Comparison of ENCODE assay signal across 20 cellular contexts in the genomic region with DNA sequence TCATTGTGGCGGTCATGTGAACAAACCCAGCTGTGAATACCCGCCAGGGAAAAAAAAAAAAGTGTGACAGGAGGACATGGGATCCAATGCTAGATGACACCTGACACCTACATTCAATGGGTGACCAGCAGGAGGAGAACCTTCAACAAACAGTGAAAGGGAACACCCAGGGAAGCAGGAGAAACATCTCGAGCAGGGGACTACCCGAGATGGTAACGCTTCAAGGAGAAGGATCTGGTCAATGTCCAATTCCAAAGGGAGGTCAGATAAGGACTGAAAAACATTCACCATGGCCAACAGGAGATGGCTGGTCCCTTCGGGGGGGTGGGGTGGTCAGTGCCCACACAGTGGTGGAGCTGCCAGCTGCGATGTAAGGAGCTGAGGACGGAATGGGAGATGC. TPM values are rescaled to one million over a fixed set of nuclear protein-coding genes. Genes with fewer than 3 reads are reported as not detected.
DNase-seq lines count a peak whose midpoint lies in the region; ATAC-seq and TF ChIP-seq lines count a peak whose summit lies in the region.
"Had no signal": no experiment of that assay in that cellular context is flagged by ENCODE, and none has a peak within 500 bp of the region (broad histone marks: within the 10 kb centered on the region; RNA-seq: fewer than 3 reads in every experiment).

No MANE protein-coding gene starts in this region.

- no peak overlapping the region for H2AK5ac ChIP-seq in H9 (ENCODE audit: insufficient read length, low read length)
- no peak overlapping the region for H2AK5ac ChIP-seq in mesendoderm (ENCODE audit: low read length)

- H3K4me3 Mint-ChIP-seq in H9: no peak overlapping the region; a peak in 1 of 5 replicates
- no peak overlapping the region for H3K4me3 Mint-ChIP-seq in CD8-positive, alpha-beta memory T cell
- H3K4me3 Mint-ChIP-seq: activated CD4-positive, alpha-beta T cell treated with anti-CD3 and anti-CD28 coated beads, Interleukin-2, amount 10 ng/mL, durations not matched to agents 24 days and 14 days had no signal

- H3K9me3 ChIP-seq in H9 (ENCODE audit: control insufficient read depth, low read depth, low read length): peaks cover 4% of the 10 kb centered on the region
- H3K9me3 ChIP-seq in CD8-positive, alpha-beta memory T cell (ENCODE audit: low read length): no peaks in the 10 kb centered on the region
- H3K9me3 ChIP-seq: lower lobe of right lung, ovary had no signal

- H3K4me2 ChIP-seq in H9 (ENCODE audit: insufficient read depth, insufficient read length, low read length) (no peak overlapping the region), mesendoderm (ENCODE audit: low read length) (no peak overlapping the region)

- no peak overlapping the region for H3K14ac ChIP-seq in H9 (ENCODE audit: insufficient read depth, low read length)

- H2BK20ac ChIP-seq in H9 (ENCODE audit: low read depth, low read length, poor library complexity, severe bottlenecking): no peak overlapping the region

- no peaks in the 10 kb centered on the region for H4K20me1 ChIP-seq in H9 (ENCODE audit: control insufficient read depth, insufficient read depth, insufficient read length)

- H3K79me1 ChIP-seq in H9 (ENCODE audit: insufficient read depth, low read depth, low read length, poor library complexity, severe bottlenecking): peaks cover 2% of the 10 kb centered on the region
- H3K79me1 ChIP-seq in mesendoderm (ENCODE audit: low read length): peaks cover 10% of the 10 kb centered on the region

- TF ChIP-seq CTCF in H9 (conservative IDR thresholded peaks at IDR 0.05): peak; percentile 35; the same call in 2 of the 3 replicates

- H3K27ac Mint-ChIP-seq in H9: peak overlapping the region; percentile 72 to 87 (median 81); a peak in 6 of 7 replicates
- H3K27ac Mint-ChIP-seq in CD8-positive, alpha-beta memory T cell: no peak overlapping the region
- H3K27ac Mint-ChIP-seq: activated CD4-positive, alpha-beta T cell treated with anti-CD3 and anti-CD28 coated beads, Interleukin-2, amount 10 ng/mL, durations not matched to agents 24 days and 14 days had no signal

- H4K8ac ChIP-seq in H9 (replicated peaks; ENCODE audit: insufficient read length, low read depth, low read length) (no peak overlapping the region), mesendoderm (ENCODE audit: low read depth, low read length) (no peak overlapping the region)

- H3K4ac ChIP-seq in H9 (ENCODE audit: low read depth, low read length) (no peak overlapping the region), mesendoderm (ENCODE audit: low read depth, low read length) (no peak overlapping the region)

- no CpG with 5 or more reads among the region's 8 CpGs for WGBS in H9 (ENCODE audit: extremely low coverage, insufficient read length, low lambda C conversion rate)
- no CpG with 5 or more reads among the region's 8 CpGs for WGBS in mesendoderm (ENCODE audit: extremely low coverage, insufficient coverage, low lambda C conversion rate)

- H3K4me3 ChIP-seq in mesendoderm (ENCODE audit: low read length): no peak overlapping the region
- no peak overlapping the region for H3K4me3 ChIP-seq in CD8-positive, alpha-beta memory T cell (ENCODE audit: low read length)
- H3K4me3 ChIP-seq: cardiac muscle cell, GM12878, lower lobe of right lung, ovary had no signal

- CTCF ChIA-PET in CD8-positive, alpha-beta memory T cell (lab: Charles Lee): no interaction called here

- H3K4me1 Mint-ChIP-seq in H9: peaks cover 45 to 54% of the 10 kb centered on the region in 2 experiments
- H3K4me1 Mint-ChIP-seq in CD8-positive, alpha-beta memory T cell: no peaks in the 10 kb centered on the region

- DNase-seq in COLO668 (lab: John Stamatoyannopoulos, UW; ENCODE audit: unreplicated experiment) (peak; percentile 63), H9 (peak; percentile 49), SW480 (ENCODE audit: low spot score) (peak; percentile 57), mesendoderm (peak; percentile 91), NCI-H2196 treated with DMSO at 0.1 percent for 48 hours (lab: John Stamatoyannopoulos, UW; ENCODE audit: unreplicated experiment) (no peak), substantia nigra (lab: John Stamatoyannopoulos, UW) (no peak)
- DNase-seq in CD8-positive, alpha-beta memory T cell: no peak
- DNase-seq: activated CD4-positive, alpha-beta T cell treated with anti-CD3 and anti-CD28 coated beads, Interleukin-2, amount 10 ng/mL, durations not matched to agents 24 days and 14 days; activated CD8-positive, alpha-beta memory T cell treated with anti-CD3 and anti-CD28 coated beads, Interleukin-2, amount 50 U/mL, for 4 hours; activated effector memory CD4-positive, alpha-beta T cell treated with Interleukin-2 at 50 U/mL for 16 hours; GF-D8; IMR-90; lower lobe of right lung; NCI-H2081; RPMI8226; stimulated activated CD4-positive, alpha-beta T cell treated with anti-CD3 and anti-CD28 coated beads, Interleukin-2, amount 100 ng/mL, for 48 hours had no signal

- H4K5ac ChIP-seq in H9 (ENCODE audit: insufficient read length, low read depth, low read length) (no peak overlapping the region), mesendoderm (ENCODE audit: low read length) (no peak overlapping the region)

- no peak for ATAC-seq in GM21825 (IDR thresholded peaks at IDR 0.05; ENCODE audit: unreplicated experiment)
- ATAC-seq: GM12878, lower lobe of right lung had no signal

- H3K23ac ChIP-seq in H9 (ENCODE audit: insufficient read length, low read depth, low read length): no peak overlapping the region
- no peak overlapping the region for H3K23ac ChIP-seq in mesendoderm (ENCODE audit: low read length)

- H2BK5ac ChIP-seq in H9 (ENCODE audit: insufficient read length, low read length) (no peak overlapping the region), mesendoderm (ENCODE audit: low read length) (no peak overlapping the region)

- H3K27me3 ChIP-seq in H9 (ENCODE audit: insufficient read depth, low read length): no peaks in the 10 kb centered on the region
- H3K27me3 ChIP-seq in mesendoderm (ENCODE audit: insufficient read depth, low read length, poor library complexity): no peaks in the 10 kb centered on the region
- H3K27me3 ChIP-seq in CD8-positive, alpha-beta memory T cell (ENCODE audit: insufficient read depth, low read length, poor library complexity, severe bottlenecking): no peaks in the 10 kb centered on the region
- H3K27me3 ChIP-seq: cardiac muscle cell, ovary had no signal

- no peaks in the 10 kb centered on the region for H3K27me3 Mint-ChIP-seq in H9 (ENCODE audit: low read depth)
- H3K27me3 Mint-ChIP-seq in CD8-positive, alpha-beta memory T cell: peaks cover 3 to 22% of the 10 kb centered on the region in 2 donors

- H3K4me1 ChIP-seq in H9 (ENCODE audit: insufficient read depth, low read length) (peaks cover 12% of the 10 kb centered on the region; the same call in 1 of the 2 replicates), mesendoderm (ENCODE audit: control insufficient read depth, low read depth, low read length) (peaks cover 14% of the 10 kb centered on the region)
- no peaks in the 10 kb centered on the region for H3K4me1 ChIP-seq in CD8-positive, alpha-beta memory T cell (ENCODE audit: insufficient read depth, low read length)

- no peak overlapping the region for H3T11ph ChIP-seq in H9 (ENCODE audit: low read length)

- H3K36me3 Mint-ChIP-seq in H9 (ENCODE audit: insufficient read depth in 1 of 3, low read depth in 3 of 3): peaks cover 7 to 18% (median 15%) of the 10 kb centered on the region in 3 experiments
- H3K36me3 Mint-ChIP-seq in CD8-positive, alpha-beta memory T cell: no peaks in the 10 kb centered on the region

- H3K79me2 ChIP-seq in H9 (ENCODE audit: insufficient read depth, low read length): peaks cover 10% of the 10 kb centered on the region; the same call in 1 of the 2 replicates
- H3K79me2 ChIP-seq in mesendoderm (ENCODE audit: control insufficient read depth, insufficient read depth, low read length): peaks cover 71% of the 10 kb centered on the region

- no peak overlapping the region for H4K91ac ChIP-seq in H9 (ENCODE audit: insufficient read length, low read depth, low read length)

- no peaks in the 10 kb centered on the region for H3K23me2 ChIP-seq in H9 (ENCODE audit: insufficient read length, low read depth, low read length, poor library complexity, severe bottlenecking)

- H3K36me3 ChIP-seq in mesendoderm (ENCODE audit: control insufficient read depth, insufficient read depth, low read length): no peaks in the 10 kb centered on the region
- H3K36me3 ChIP-seq in CD8-positive, alpha-beta memory T cell (ENCODE audit: insufficient read depth, low read length): no peaks in the 10 kb centered on the region
- H3K36me3 ChIP-seq: cardiac muscle cell, lower lobe of right lung, ovary had no signal

- no peak overlapping the region for H2AFZ ChIP-seq in H9 (ENCODE audit: low read length)

- POLR2A ChIA-PET in CD8-positive, alpha-beta memory T cell (lab: Charles Lee): no interaction called here

- peaks cover 10 to 11% of the 10 kb centered on the region in 2 experiments for H3K9me3 Mint-ChIP-seq in H9
- H3K9me3 Mint-ChIP-seq in CD8-positive, alpha-beta memory T cell: peaks cover 0 to 3% (median 0%) of the 10 kb centered on the region in 5 donors

- H3K9ac ChIP-seq in H9 (ENCODE audit: extremely low read depth, insufficient read length, low read length) (no peak overlapping the region), mesendoderm (ENCODE audit: low read length) (no peak overlapping the region)

- H2BK15ac ChIP-seq in H9 (ENCODE audit: low read depth, low read length) (no peak overlapping the region), mesendoderm (replicated peaks; ENCODE audit: low read depth) (no peak overlapping the region)

- H3K56ac ChIP-seq in H9 (ENCODE audit: insufficient read length, low read depth, low read length): no peak overlapping the region
- H3K56ac ChIP-seq in mesendoderm (ENCODE audit: low read length): no peak overlapping the region

- H2BK12ac ChIP-seq in H9 (ENCODE audit: insufficient read length, low read depth, low read length): no peak overlapping the region

- H2BK120ac ChIP-seq in H9 (ENCODE audit: low read depth, low read length, poor library complexity, severe bottlenecking): no peak overlapping the region
- no peak overlapping the region for H2BK120ac ChIP-seq in mesendoderm (ENCODE audit: low read depth, low read length)

- no peak overlapping the region for H3K27ac ChIP-seq in H9 (ENCODE audit: insufficient read length, low read depth, low read length)
- peak overlapping the region; percentile 70 for H3K27ac ChIP-seq in mesendoderm (ENCODE audit: low read depth, low read length)
- H3K27ac ChIP-seq in substantia nigra (ENCODE audit: low read depth, low read length, poor library complexity, severe bottlenecking): no peak overlapping the region
- H3K27ac ChIP-seq in CD8-positive, alpha-beta memory T cell (ENCODE audit: low read depth, low read length): no peak overlapping the region
- H3K27ac ChIP-seq: cardiac muscle cell, lower lobe of right lung, ovary had no signal

- H3K18ac ChIP-seq in H9 (ENCODE audit: insufficient read length, low read depth, low read length) (no peak overlapping the region), mesendoderm (ENCODE audit: low read length) (no peak overlapping the region)

RNA-seq across cellular contexts. Expression of a gene that starts 46.3 kb away (rescaled TPM):
- total RNA-seq in H9 (2021): 76.4 and 79.0 TPM in 2 replicates
- polyA plus RNA-seq in mesendoderm (2013, experiment 1 of 2): 39.3 TPM
- polyA plus RNA-seq in mesendoderm (2013, experiment 2 of 2): 38.7 TPM
- total RNA-seq in CD8-positive, alpha-beta memory T cell: under 1 TPM; 0.79 to 0.91 TPM
- polyA plus RNA-seq in CD8-positive, alpha-beta memory T cell: 0.70 TPM

Comparison
In these comparisons a context has a peak if more than half of its experiments do, and no peak if none do; other contexts are left out.
1. DNase-seq: peak in COLO668 (single experiment), H9 (single experiment), SW480 (single experiment) and mesendoderm (single experiment); none in NCI-H2196 treated with DMSO at 0.1 percent for 48 hours (single experiment), substantia nigra (0 of 49) and CD8-positive, alpha-beta memory T cell (0 of 5).
2. H3K27ac Mint-ChIP-seq: peak in H9 (3 of 3); none in CD8-positive, alpha-beta memory T cell (0 of 8).
3. RNA of a gene that starts 46.3 kb away (total RNA-seq): 76.4 to 79.0 TPM in H9; 0.79 to 0.91 TPM in CD8-positive, alpha-beta memory T cell; every median in the first group is over 10 times any median in the second.